22 cellular contexts compared by ENCODE assay signal in the genomic region with DNA sequence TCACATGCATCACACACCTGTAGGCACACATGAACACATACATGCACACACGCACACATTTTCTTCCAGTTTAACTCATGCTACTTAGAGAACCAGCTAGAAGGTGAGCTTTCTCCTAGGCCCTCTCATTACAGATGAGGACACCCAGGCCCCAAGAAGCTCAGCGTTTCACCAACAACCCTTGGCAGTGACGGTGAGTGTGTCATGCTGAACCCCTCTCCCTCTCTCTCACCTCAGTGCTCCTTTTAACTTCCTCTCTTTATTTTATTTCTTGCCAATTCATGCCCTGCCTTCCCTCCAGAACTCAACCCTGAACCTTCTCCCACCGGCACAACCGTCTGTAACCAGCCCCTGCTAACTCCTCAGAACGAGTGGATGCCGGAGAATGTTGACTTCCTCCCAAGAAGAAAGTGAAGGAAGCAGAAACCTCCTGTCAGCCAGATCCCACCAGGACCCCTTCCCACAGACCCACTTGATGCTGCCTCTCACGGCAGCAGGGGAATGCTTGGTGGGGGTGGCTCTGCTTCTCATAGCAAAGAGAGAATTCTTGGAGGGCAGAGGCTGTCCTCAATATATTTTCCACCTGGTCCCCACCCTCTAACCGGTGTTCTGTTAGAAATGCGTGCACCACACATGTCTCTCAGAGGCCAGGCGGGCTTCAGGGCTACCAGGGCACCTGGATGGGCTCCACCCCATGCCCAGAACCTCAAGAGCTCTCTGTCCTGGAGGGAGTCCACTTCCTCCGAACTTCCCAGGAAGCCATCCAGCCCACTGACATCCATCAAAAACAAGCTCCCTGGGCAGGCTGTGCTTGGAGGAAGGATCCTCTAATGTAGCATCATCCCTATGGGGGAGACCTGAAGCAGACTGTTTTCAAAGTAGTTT.
DNase-seq lines count a peak whose midpoint lies in the region; FAIRE-seq and TF ChIP-seq lines count a peak whose summit lies in the region.
"Had no signal": no experiment of that assay in that cellular context is flagged by ENCODE, and none has a peak within 500 bp of the region (broad histone marks: within the 10 kb centered on the region; RNA-seq: fewer than 3 reads in every experiment).

No MANE protein-coding gene starts in this region.

- peak overlapping the region; percentile 41 for H2BK120ac ChIP-seq in trophoblast cell (ENCODE audit: insufficient read depth, low read length, poor library complexity)

- no peak overlapping the region for H2BK5ac ChIP-seq in trophoblast cell (ENCODE audit: low read depth, low read length, poor library complexity)

- no peaks in the 10 kb centered on the region for H3K36me3 Mint-ChIP-seq in activated T-cell treated with anti-CD3 and anti-CD28 coated beads, Interleukin-2, amount 50 U/mL, for 24 hours (ENCODE audit: low read depth)
- H3K36me3 Mint-ChIP-seq in CD4-positive, alpha-beta memory T cell = no peaks in the 10 kb centered on the region
- H3K36me3 Mint-ChIP-seq in endodermal cell (ENCODE audit: low read depth) = no peaks in the 10 kb centered on the region
- H3K36me3 Mint-ChIP-seq: immature natural killer cell had no signal

- H3K4me2 ChIP-seq in trophoblast cell (ENCODE audit: low read length) = no peak overlapping the region
- H3K4me2 ChIP-seq: GM23338 had no signal

- WGBS in endodermal cell (ENCODE audit: insufficient coverage in 1 of 2, insufficient read length in 1 of 2), 2 experiments = 81 to 86% methylated on average over 6 to 12 of the region's 12 CpGs
- no CpG with 5 or more reads among the region's 12 CpGs for WGBS in trophoblast cell (ENCODE audit: extremely low coverage, insufficient coverage, insufficient read length)

- no peak overlapping the region for H3K4ac ChIP-seq in trophoblast cell (ENCODE audit: low read depth, low read length)

- H4K8ac ChIP-seq in trophoblast cell (ENCODE audit: low read depth, low read length) = peak overlapping the region; percentile 10

- no peak overlapping the region for H3K27ac ChIP-seq in CD4-positive, alpha-beta memory T cell (ENCODE audit: low read depth, low read length)
- H3K27ac ChIP-seq in endodermal cell (ENCODE audit: low read depth, low read length) (no peak overlapping the region), trophoblast cell (ENCODE audit: low read depth, low read length) (no peak overlapping the region)
- H3K27ac ChIP-seq: RWPE1 had no signal

- peak overlapping the region; percentile 29 for H2BK12ac ChIP-seq in trophoblast cell (ENCODE audit: low read length)

- H2AFZ ChIP-seq in trophoblast cell (ENCODE audit: insufficient read depth, low read length, poor library complexity) = no peak overlapping the region
- H2AFZ ChIP-seq: GM23338 had no signal

- CTCF ChIA-PET in CD4-positive, alpha-beta memory T cell (lab: Charles Lee; ENCODE audit: partially characterized antibody) = interaction anchor here (0.6 kb wide), 1 partner anchor 163 kb away, joined by 4 read pairs; no protein-coding TSS in a partner anchor

- FAIRE-seq in GM19239 (lab: Jason Lieb, UNC) = no peak
- FAIRE-seq: bronchial epithelial cell had no signal

- no peaks in the 10 kb centered on the region for H3K27me3 Mint-ChIP-seq in activated T-cell treated with anti-CD3 and anti-CD28 coated beads, Interleukin-2, amount 50 U/mL, for 24 hours
- H3K27me3 Mint-ChIP-seq in CD4-positive, alpha-beta memory T cell = no peaks in the 10 kb centered on the region
- H3K27me3 Mint-ChIP-seq in endodermal cell (ENCODE audit: insufficient read depth) = no peaks in the 10 kb centered on the region
- H3K27me3 Mint-ChIP-seq: activated naive CD8-positive, alpha-beta T cell treated with anti-CD3 and anti-CD28 coated beads for 36 hours had no signal

- no peak overlapping the region for H4K12ac ChIP-seq in trophoblast cell (ENCODE audit: low read depth, low read length)

- H3K4me3 ChIP-seq in CD4-positive, alpha-beta memory T cell (ENCODE audit: low read length in 2 of 2) = no peak overlapping the region
- H3K4me3 ChIP-seq in endodermal cell (ENCODE audit: low read length) (no peak overlapping the region), trophoblast cell (ENCODE audit: low read depth, low read length) (no peak overlapping the region)
- H3K4me3 ChIP-seq: esophagus squamous epithelium, GM23338, MG63, upper lobe of left lung had no signal

- no peak overlapping the region for H3K9ac ChIP-seq in endodermal cell (ENCODE audit: extremely low read depth, low read length, poor library complexity, severe bottlenecking)
- no peak overlapping the region for H3K9ac ChIP-seq in trophoblast cell (ENCODE audit: low read length)

- H3K9me3 Mint-ChIP-seq in activated T-cell treated with anti-CD3 and anti-CD28 coated beads, Interleukin-2, amount 50 U/mL, for 24 hours = no peaks in the 10 kb centered on the region
- H3K9me3 Mint-ChIP-seq in CD4-positive, alpha-beta memory T cell = no peaks in the 10 kb centered on the region
- no peaks in the 10 kb centered on the region for H3K9me3 Mint-ChIP-seq in endodermal cell
- H3K9me3 Mint-ChIP-seq: GM23338, immature natural killer cell had no signal

- H3K9me3 ChIP-seq in CD4-positive, alpha-beta memory T cell (ENCODE audit: control insufficient read depth in 1 of 2, low read length in 2 of 2) = no peaks in the 10 kb centered on the region
- H3K9me3 ChIP-seq in endodermal cell (ENCODE audit: control insufficient read depth, low read length) = no peaks in the 10 kb centered on the region
- no peaks in the 10 kb centered on the region for H3K9me3 ChIP-seq in trophoblast cell (ENCODE audit: insufficient read depth, low read depth, low read length)
- H3K9me3 ChIP-seq: Caco-2, esophagus squamous epithelium, MG63, upper lobe of left lung had no signal

- H3K4me1 Mint-ChIP-seq in activated T-cell treated with anti-CD3 and anti-CD28 coated beads, Interleukin-2, amount 50 U/mL, for 24 hours (ENCODE audit: low read depth) = peaks cover 34% of the 10 kb centered on the region
- H3K4me1 Mint-ChIP-seq in CD4-positive, alpha-beta memory T cell = peaks cover 7 to 15% (median 12%) of the 10 kb centered on the region in 4 donors
- no peaks in the 10 kb centered on the region for H3K4me1 Mint-ChIP-seq in endodermal cell
- H3K4me1 Mint-ChIP-seq: immature natural killer cell had no signal

- peaks cover 30% of the 10 kb centered on the region for H3K79me1 ChIP-seq in trophoblast cell (ENCODE audit: low read length)

- H2AK5ac ChIP-seq in trophoblast cell (ENCODE audit: low read length) = peak overlapping the region; percentile 70

- H3K14ac ChIP-seq in trophoblast cell (ENCODE audit: low read length) = no peak overlapping the region

- H3K27me3 ChIP-seq in CD4-positive, alpha-beta memory T cell (ENCODE audit: insufficient read depth, low read length) = no peaks in the 10 kb centered on the region
- no peaks in the 10 kb centered on the region for H3K27me3 ChIP-seq in endodermal cell (ENCODE audit: control insufficient read depth, insufficient read depth, low read length, poor library complexity, severe bottlenecking)
- no peaks in the 10 kb centered on the region for H3K27me3 ChIP-seq in trophoblast cell (ENCODE audit: insufficient read depth, low read length)
- H3K27me3 ChIP-seq: esophagus squamous epithelium, MG63, upper lobe of left lung had no signal

- peak overlapping the region; percentile 40 for H4K91ac ChIP-seq in trophoblast cell (ENCODE audit: low read depth, low read length)

- DNase-seq in activated T-cell treated with anti-CD3 and anti-CD28 coated beads, Interleukin-2, amount 50 U/mL, for 24 hours = peak; percentile 24
- no peak for DNase-seq in activated T-cell treated with anti-CD3 and anti-CD28 coated beads, Interleukin-2, amount 50 U/mL, for 1 hour
- DNase-seq in CD4-positive, alpha-beta memory T cell = no peak
- DNase-seq in endodermal cell = peak; percentile 36
- DNase-seq in trophoblast cell = no peak
- no peak for DNase-seq in NCI-H82 (lab: John Stamatoyannopoulos, UW)
- no peak for DNase-seq in GM19239 (ENCODE audit: insufficient read length, low spot score)
- DNase-seq in glomerular visceral epithelial cell (ENCODE audit: extremely low spot score) = no peak
- DNase-seq: activated naive CD8-positive, alpha-beta T cell treated with anti-CD3 and anti-CD28 coated beads for 36 hours; activated T-cell treated with anti-CD3 and anti-CD28 coated beads, Interleukin-2, amount 50 U/mL, for 48 hours; Caco-2; EL; esophagus squamous epithelium; immature natural killer cell; MG63; NCI-H187 treated with DMSO at 0.1 percent for 48 hours; NCI-H446; stimulated activated naive CD4-positive, alpha-beta T cell treated with Interleukin-2 at 50 U/mL for 16 hours; upper lobe of left lung had no signal

- TF ChIP-seq CTCF in endodermal cell (conservative IDR thresholded peaks at IDR 0.05) = no peak

- H3K18ac ChIP-seq in trophoblast cell (ENCODE audit: low read length) = no peak overlapping the region

- H3K23ac ChIP-seq in trophoblast cell (ENCODE audit: low read length) = no peak overlapping the region

- H3K79me2 ChIP-seq in trophoblast cell (ENCODE audit: control insufficient read depth, insufficient read depth, low read length, poor library complexity) = peaks cover 3% of the 10 kb centered on the region

- H3K36me3 ChIP-seq in CD4-positive, alpha-beta memory T cell (ENCODE audit: insufficient read depth, low read length) = no peaks in the 10 kb centered on the region
- H3K36me3 ChIP-seq in endodermal cell (ENCODE audit: control insufficient read depth, insufficient read depth, low read length) = no peaks in the 10 kb centered on the region
- no peaks in the 10 kb centered on the region for H3K36me3 ChIP-seq in trophoblast cell (ENCODE audit: control insufficient read depth in 1 of 2, insufficient read depth in 2 of 2, low read length in 2 of 2)
- H3K36me3 ChIP-seq: esophagus squamous epithelium, MG63, upper lobe of left lung had no signal

- H3K4me1 ChIP-seq in CD4-positive, alpha-beta memory T cell (ENCODE audit: insufficient read depth, low read length) = peaks cover 5% of the 10 kb centered on the region
- H3K4me1 ChIP-seq in endodermal cell (ENCODE audit: control insufficient read depth, insufficient read depth, low read length) (no peaks in the 10 kb centered on the region), trophoblast cell (ENCODE audit: control insufficient read depth in 1 of 2, insufficient read depth in 2 of 2, low read length in 2 of 2) (peaks cover 28 to 29% of the 10 kb centered on the region in 2 experiments)

- POLR2A ChIA-PET in CD4-positive, alpha-beta memory T cell (lab: Charles Lee; ENCODE audit: partially characterized antibody) = no interaction called here

- H3K4me3 Mint-ChIP-seq in activated T-cell treated with anti-CD3 and anti-CD28 coated beads, Interleukin-2, amount 50 U/mL, for 24 hours = no peak overlapping the region
- no peak overlapping the region for H3K4me3 Mint-ChIP-seq in CD4-positive, alpha-beta memory T cell
- no peak overlapping the region for H3K4me3 Mint-ChIP-seq in endodermal cell
- H3K4me3 Mint-ChIP-seq: activated naive CD8-positive, alpha-beta T cell treated with anti-CD3 and anti-CD28 coated beads for 36 hours; GM23338; immature natural killer cell had no signal

- intact Hi-C loops in CD4-positive, alpha-beta memory T cell (cut with micrococcal nuclease) = no loop called here

- H3K27ac Mint-ChIP-seq in activated T-cell treated with anti-CD3 and anti-CD28 coated beads, Interleukin-2, amount 50 U/mL, for 24 hours = no peak overlapping the region
- H3K27ac Mint-ChIP-seq in CD4-positive, alpha-beta memory T cell = peak overlapping the region in 5 of 7 donors; percentile 1 to 47 (median 24)
- no peak overlapping the region for H3K27ac Mint-ChIP-seq in endodermal cell
- H3K27ac Mint-ChIP-seq: activated naive CD8-positive, alpha-beta T cell treated with anti-CD3 and anti-CD28 coated beads for 36 hours; GM23338 had no signal

Comparison
In these comparisons a context has a peak if more than half of its experiments do, and no peak if none do; other contexts are left out.
1. DNase-seq: peak in activated T-cell treated with anti-CD3 and anti-CD28 coated beads, Interleukin-2, amount 50 U/mL, for 24 hours (single experiment) and endodermal cell (single experiment); none in activated T-cell treated with anti-CD3 and anti-CD28 coated beads, Interleukin-2, amount 50 U/mL, for 1 hour (single experiment), CD4-positive, alpha-beta memory T cell (0 of 5), trophoblast cell (0 of 2), NCI-H82 (single experiment), GM19239 (single experiment) and glomerular visceral epithelial cell (single experiment).
2. H3K27ac Mint-ChIP-seq: peak in CD4-positive, alpha-beta memory T cell (5 of 7); none in activated T-cell treated with anti-CD3 and anti-CD28 coated beads, Interleukin-2, amount 50 U/mL, for 24 hours (single experiment) and endodermal cell (single experiment).